In the genomic region with DNA sequence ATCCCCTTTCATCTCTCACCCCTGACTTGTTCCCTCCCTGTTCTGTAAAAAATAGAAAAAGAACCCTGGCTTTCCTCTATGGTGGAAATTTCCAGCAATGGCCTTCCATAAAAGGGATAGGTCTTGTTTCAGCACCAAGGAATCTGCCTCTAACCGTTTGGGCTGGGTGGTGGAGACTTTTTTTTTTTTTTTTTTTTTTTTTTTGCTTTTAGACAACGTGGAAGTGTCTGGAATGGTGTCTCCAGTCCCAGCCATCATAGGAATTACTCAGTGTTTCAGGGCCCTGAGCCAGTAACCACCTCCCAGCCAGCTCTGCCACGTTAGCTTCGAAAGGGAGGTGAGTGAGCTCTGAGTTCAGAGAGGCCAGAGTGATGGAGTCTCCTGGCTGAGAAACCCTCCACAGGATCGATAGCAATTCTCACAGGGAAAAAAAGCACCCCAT, we compare ENCODE assay signal across 1 cellular context.
TF ChIP-seq lines count a peak whose summit lies in the region.

No MANE protein-coding gene starts in this region.

TF ChIP-seq in HepG2, 621 proteins besides CTCF, POLR2A, EP300 and RAD21 (continued from another document):
- TF ChIP-seq MYNN (CRISPR knock-in tag; IDR thresholded peaks at IDR 0.05; ENCODE audit: low read depth): no peak
- TF ChIP-seq JUN (CRISPR knock-in tag; IDR thresholded peaks at IDR 0.05): no peak
- no peak for TF ChIP-seq ZNF207 (IDR thresholded peaks at IDR 0.05; ENCODE audit: borderline replicate concordance)
- TF ChIP-seq, protein P1, sequence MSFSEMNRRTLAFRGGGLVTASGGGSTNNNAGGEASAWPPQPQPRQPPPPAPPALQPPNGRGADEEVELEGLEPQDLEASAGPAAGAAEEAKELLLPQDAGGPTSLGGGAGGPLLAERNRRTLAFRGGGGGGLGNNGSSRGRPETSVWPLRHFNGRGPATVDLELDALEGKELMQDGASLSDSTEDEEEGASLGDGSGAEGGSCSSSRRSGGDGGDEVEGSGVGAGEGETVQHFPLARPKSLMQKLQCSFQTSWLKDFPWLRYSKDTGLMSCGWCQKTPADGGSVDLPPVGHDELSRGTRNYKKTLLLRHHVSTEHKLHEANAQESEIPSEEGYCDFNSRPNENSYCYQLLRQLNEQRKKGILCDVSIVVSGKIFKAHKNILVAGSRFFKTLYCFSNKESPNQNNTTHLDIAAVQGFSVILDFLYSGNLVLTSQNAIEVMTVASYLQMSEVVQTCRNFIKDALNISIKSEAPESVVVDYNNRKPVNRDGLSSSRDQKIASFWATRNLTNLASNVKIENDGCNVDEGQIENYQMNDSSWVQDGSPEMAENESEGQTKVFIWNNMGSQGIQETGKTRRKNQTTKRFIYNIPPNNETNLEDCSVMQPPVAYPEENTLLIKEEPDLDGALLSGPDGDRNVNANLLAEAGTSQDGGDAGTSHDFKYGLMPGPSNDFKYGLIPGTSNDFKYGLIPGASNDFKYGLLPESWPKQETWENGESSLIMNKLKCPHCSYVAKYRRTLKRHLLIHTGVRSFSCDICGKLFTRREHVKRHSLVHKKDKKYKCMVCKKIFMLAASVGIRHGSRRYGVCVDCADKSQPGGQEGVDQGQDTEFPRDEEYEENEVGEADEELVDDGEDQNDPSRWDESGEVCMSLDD (CRISPR knock-in tag; IDR thresholded peaks at IDR 0.05; ENCODE audit: borderline replicate concordance): no peak
- no peak for TF ChIP-seq ZNF674 (CRISPR knock-in tag; IDR thresholded peaks at IDR 0.05; ENCODE audit: low read depth)
